8 cellular contexts compared by ENCODE assay signal in the genomic region with DNA sequence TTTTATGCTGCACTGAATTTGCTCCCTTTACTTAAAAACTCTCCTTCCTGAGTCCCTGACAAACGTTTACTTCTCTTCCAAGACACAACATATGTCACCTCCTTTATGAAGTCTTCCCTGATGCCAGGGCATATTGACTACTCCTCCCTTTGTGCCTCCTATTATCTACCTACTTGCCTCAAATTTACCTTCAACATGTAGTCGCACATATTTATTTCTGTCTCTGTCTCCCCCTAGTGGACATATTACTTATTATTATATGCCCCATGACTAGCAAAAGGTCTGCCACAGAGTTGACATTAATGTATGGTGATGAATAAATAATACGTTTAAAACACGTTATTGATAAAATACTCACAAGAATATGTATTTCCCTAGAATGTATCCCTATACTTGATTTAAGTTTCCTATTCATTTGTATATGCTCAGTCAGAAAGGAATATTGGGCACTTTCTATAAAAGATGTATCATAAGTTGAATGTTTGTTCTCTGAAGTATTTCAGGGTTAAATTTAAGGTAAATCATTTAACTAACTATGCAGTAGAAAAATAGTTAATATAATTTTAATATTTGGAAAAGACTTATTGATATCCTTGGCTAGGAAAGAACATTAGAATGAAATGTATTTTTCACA.
DNase-seq lines count a peak whose midpoint lies in the region; ATAC-seq, FAIRE-seq and TF ChIP-seq lines count a peak whose summit lies in the region.

No MANE protein-coding gene starts in this region.

- peak; percentile 18; the same call in 1 of the 2 replicates for TF ChIP-seq RAD21 in IMR-90 (IDR thresholded peaks at IDR 0.05; ENCODE audit: low read length)

- H3K14ac ChIP-seq in IMR-90 (replicated peaks; ENCODE audit: low read depth, low read length) = no peak overlapping the region

- FAIRE-seq in pancreas (lab: Jason Lieb, UNC) = peak; percentile 83

- POLR2A ChIA-PET in IMR-90 (lab: Charles Lee; ENCODE audit: unreplicated experiment) = no interaction called here

- no TSS peak for BruUV-seq in IMR-90 (replicated peaks; lab: Mats Ljungman, UMichigan)

- ATAC-seq in GM21576 (IDR thresholded peaks at IDR 0.05; ENCODE audit: unreplicated experiment) (peak; percentile 93), IMR-90 (ENCODE audit: low read depth) (no peak), pancreas (peak; percentile 67 to 85 (median 81))

- no peak overlapping the region for H3K4ac ChIP-seq in IMR-90 (ENCODE audit: low read depth, low read length)

- no peak overlapping the region for H3K27ac Mint-ChIP-seq in endothelial cell (ENCODE audit: unreplicated experiment)

- intact Hi-C loops in IMR-90 (cut with micrococcal nuclease) = no loop called here
- intact Hi-C loops in pancreas (cut with DNase I) = loop anchor here in 2 of 3 donors (10.0 kb wide), 1 partner anchor 323 kb away; no protein-coding TSS in a partner anchor

- H3K9ac ChIP-seq in IMR-90 (ENCODE audit: low read depth, low read length) (no peak overlapping the region), OCI-LY1 (ENCODE audit: low read length) (no peak overlapping the region)

- no peaks in the 10 kb centered on the region for H3K4me1 ChIP-seq in IMR-90 (ENCODE audit: control insufficient read depth, insufficient read depth, low read length)
- no peaks in the 10 kb centered on the region for H3K4me1 ChIP-seq in OCI-LY1 (ENCODE audit: insufficient read depth, low read length, severe bottlenecking)
- no peaks in the 10 kb centered on the region for H3K4me1 ChIP-seq in pancreas

- no peaks in the 10 kb centered on the region for H3K9me2 ChIP-seq in OCI-LY1 (ENCODE audit: low read depth, low read length)

- H3K27ac ChIP-seq in IMR-90 (ENCODE audit: insufficient read depth, low read length) = no peak overlapping the region
- H3K27ac ChIP-seq in OCI-LY1 (ENCODE audit: low read depth, low read length, poor library complexity, severe bottlenecking) = no peak overlapping the region
- H3K27ac ChIP-seq in pancreas = no peak overlapping the region

- H3K56ac ChIP-seq in IMR-90 (ENCODE audit: extremely low read depth, insufficient read depth, low read length) = no peak overlapping the region

- TF ChIP-seq CTCF in IMR-90 (conservative IDR thresholded peaks at IDR 0.05; ENCODE audit: low read depth, low read length) (peak; percentile 39; the same call in 1 of the 2 replicates), OCI-LY1 (IDR thresholded peaks at IDR 0.05; ENCODE audit: low read length) (peak; percentile 96), endothelial cell (IDR thresholded peaks at IDR 0.05; ENCODE audit: unreplicated experiment) (peak; percentile 91), pancreas (IDR thresholded peaks at IDR 0.05) (peak; percentile 51 to 80 (median 66))

- no peaks in the 10 kb centered on the region for H3K79me1 ChIP-seq in IMR-90 (ENCODE audit: low read depth in 1 of 2, low read length in 2 of 2)

- no peak overlapping the region for H2AK5ac ChIP-seq in IMR-90 (ENCODE audit: low read depth, low read length)

- H3K27me3 ChIP-seq in IMR-90 (ENCODE audit: control insufficient read depth, insufficient read depth, low read length) (no peaks in the 10 kb centered on the region), OCI-LY1 (ENCODE audit: insufficient read depth, low read length) (no peaks in the 10 kb centered on the region), pancreas (no peaks in the 10 kb centered on the region)

- H2BK120ac ChIP-seq in IMR-90 (ENCODE audit: low read depth, low read length) = no peak overlapping the region

- no peak for TF ChIP-seq POLR2A in IMR-90 (IDR thresholded peaks at IDR 0.05; ENCODE audit: low read depth, low read length)

- no peaks in the 10 kb centered on the region for H3F3A ChIP-seq in OCI-LY1 (ENCODE audit: insufficient read depth, low read length)

- no peak overlapping the region for H4K5ac ChIP-seq in IMR-90 (ENCODE audit: low read depth, low read length)

- H3K9me3 Mint-ChIP-seq in endothelial cell (ENCODE audit: unreplicated experiment) = no peaks in the 10 kb centered on the region

- H3K9me3 ChIP-seq in IMR-90 (ENCODE audit: control insufficient read depth, insufficient read depth, low read length) = no peaks in the 10 kb centered on the region
- H3K9me3 ChIP-seq in OCI-LY1 (ENCODE audit: low read length) = no peaks in the 10 kb centered on the region
- no peaks in the 10 kb centered on the region for H3K9me3 ChIP-seq in pancreas

- in situ Hi-C loops in G401 (cut with HindIII; ENCODE audit: low sequenced_read_pairs) (no loop called here), IMR-90 (cut with MboI; ENCODE audit: low sequenced_read_pairs) (no loop called here)

- H4K91ac ChIP-seq in IMR-90 (ENCODE audit: insufficient read depth, low read depth, low read length) = no peak overlapping the region

- 0% methylated on average over 1 of the region's 4 CpGs; no CpG with 5 or more reads in 1 of the 2 experiments for WGBS in IMR-90 (ENCODE audit: extremely low coverage in 2 of 2, insufficient read length in 1 of 2), 2 experiments
- WGBS in pancreas, 2 donors = 2 to 3% methylated on average over 4 of the region's 4 CpGs

- H3K4me2 ChIP-seq in IMR-90 (ENCODE audit: low read depth, low read length) (no peak overlapping the region), OCI-LY1 (ENCODE audit: low read length) (no peak overlapping the region)

- dilution Hi-C loops in IMR-90 (cut with HindIII; ENCODE audit: low sequenced_read_pairs, unreplicated experiment) = no loop called here

- no peak overlapping the region for H2BK20ac ChIP-seq in IMR-90 (ENCODE audit: low read depth, low read length)

- H3K9me1 ChIP-seq in IMR-90 (ENCODE audit: insufficient read depth, low read length) = no peaks in the 10 kb centered on the region

- no peak overlapping the region for H2BK5ac ChIP-seq in IMR-90 (ENCODE audit: low read depth, low read length, poor library complexity, severe bottlenecking)

- H3K23ac ChIP-seq in IMR-90 (ENCODE audit: low read depth, low read length) = no peak overlapping the region

- no peak overlapping the region for H2AFZ ChIP-seq in IMR-90 (replicated peaks; ENCODE audit: low read length, poor library complexity)
- no peak overlapping the region for H2AFZ ChIP-seq in OCI-LY1 (ENCODE audit: low read length)

- H3K36me3 ChIP-seq in IMR-90 (ENCODE audit: control insufficient read depth, insufficient read depth, low read length) = no peaks in the 10 kb centered on the region
- no peaks in the 10 kb centered on the region for H3K36me3 ChIP-seq in OCI-LY1 (ENCODE audit: insufficient read depth, low read length)
- H3K36me3 ChIP-seq in pancreas = no peaks in the 10 kb centered on the region

- H3K4me1 Mint-ChIP-seq in endothelial cell (ENCODE audit: unreplicated experiment) = peaks cover under 1% of the 10 kb centered on the region

- DNase-seq in G401 (ENCODE audit: low spot score) (peak; percentile 41), IMR-90 (peak; percentile 1), endothelial cell (ENCODE audit: low spot score) (no peak), pancreas (no peak), ecto neural progenitor cell (ENCODE audit: low spot score) (no peak)
- no peak for DNase-seq in activated effector memory CD4-positive, alpha-beta T cell treated with anti-CD3 and anti-CD28 coated beads, Interleukin-2, amount 50 U/mL, for 16 hours

- no peaks in the 10 kb centered on the region for H3K79me2 ChIP-seq in OCI-LY1 (ENCODE audit: insufficient read depth, low read length)

- no peak overlapping the region for H3K4me3 Mint-ChIP-seq in endothelial cell (ENCODE audit: unreplicated experiment)

- H4K20me1 ChIP-seq in IMR-90 (ENCODE audit: insufficient read depth, low read length) (no peaks in the 10 kb centered on the region), OCI-LY1 (ENCODE audit: insufficient read depth, low read length) (no peaks in the 10 kb centered on the region)

- no peaks in the 10 kb centered on the region for H3K36me3 Mint-ChIP-seq in endothelial cell (ENCODE audit: low read depth, unreplicated experiment)

- H2AK9ac ChIP-seq in IMR-90 (replicated peaks; ENCODE audit: low read depth, low read length, poor library complexity) = no peak overlapping the region

- H2BK15ac ChIP-seq in IMR-90 (ENCODE audit: low read depth, low read length) = no peak overlapping the region

- CTCF ChIA-PET in IMR-90 (lab: Yijun Ruan, JAX) = no interaction called here

- H3K4me3 ChIP-seq in IMR-90 (ENCODE audit: insufficient read depth, low read depth, low read length) (no peak overlapping the region), OCI-LY1 (ENCODE audit: low read depth, low read length, poor library complexity, severe bottlenecking) (no peak overlapping the region), pancreas (no peak overlapping the region)

- no peak overlapping the region for H4K8ac ChIP-seq in IMR-90 (ENCODE audit: low read depth in 2 of 2, low read length in 2 of 2)

- H3K18ac ChIP-seq in IMR-90 (ENCODE audit: low read depth, low read length) = no peak overlapping the region

- no peaks in the 10 kb centered on the region for H3K27me3 Mint-ChIP-seq in endothelial cell (ENCODE audit: unreplicated experiment)

TF ChIP-seq in IMR-90, 13 proteins besides CTCF, POLR2A, EP300 and RAD21:
- TF ChIP-seq ELK1 (IDR thresholded peaks at IDR 0.05; ENCODE audit: borderline replicate concordance, low read depth, low read length) (no peak), CEBPB (IDR thresholded peaks at IDR 0.05; ENCODE audit: low read depth, low read length) (no peak), NFE2L2 (IDR thresholded peaks at IDR 0.05; ENCODE audit: low read depth, low read length) (no peak), MXI1 (IDR thresholded peaks at IDR 0.05; ENCODE audit: borderline replicate concordance, low read depth, low read length) (no peak), USF2 (IDR thresholded peaks at IDR 0.05; ENCODE audit: low read depth, low read length) (no peak), MAFK (IDR thresholded peaks at IDR 0.05; ENCODE audit: low read depth, low read length) (no peak)

Comparison
In these comparisons a context has a peak if more than half of its experiments do, and no peak if none do; other contexts are left out.
1. DNase-seq: peak in G401 (single experiment) and IMR-90 (single experiment); none in endothelial cell (single experiment), pancreas (0 of 6), activated effector memory CD4-positive, alpha-beta T cell treated with anti-CD3 and anti-CD28 coated beads, Interleukin-2, amount 50 U/mL, for 16 hours (single experiment) and ecto neural progenitor cell (single experiment).
2. CTCF ChIP-seq: peak in every context shown above with its lines; median percentile 96 in OCI-LY1; 91 in endothelial cell; 66 in pancreas; 39 in IMR-90.